ENCODE assay signal across 26 cellular contexts in genomic region chr10:71348850-71349249, GRCh38.
"Had no signal": no experiment of that assay in that cellular context is flagged by ENCODE, and none has a peak within 500 bp of the region (broad histone marks: within the 10 kb centered on the region; RNA-seq: fewer than 3 reads in every experiment).

No MANE protein-coding gene starts in this region.

- H3K27me3 ChIP-seq: body of pancreas, neural progenitor cell, right atrium auricular region, spleen, uterus had no signal

- ATAC-seq: activated CD8-positive, alpha-beta memory T cell treated with anti-CD3 and anti-CD28 coated beads, Interleukin-2, amount 10 ng/mL, durations not matched to agents 7 days and 5 days; activated CD8-positive, alpha-beta T cell treated with anti-CD3 and anti-CD28 coated beads, Interleukin-2, amount 10 ng/mL, durations not matched to agents 7 days and 5 days; activated T-cell treated with anti-CD3 and anti-CD28 coated beads, Interleukin-2, amount 50 U/mL, for 72 hours; body of pancreas; naive thymus-derived CD8-positive, alpha-beta T cell; T-helper 17 cell had no signal

- H3K27ac Mint-ChIP-seq: activated B cell treated with CpG ODN at 0.5 μM for 24 hours; activated CD8-positive, alpha-beta memory T cell treated with anti-CD3 and anti-CD28 coated beads, Interleukin-2, amount 10 ng/mL, durations not matched to agents 7 days and 5 days; activated CD8-positive, alpha-beta T cell treated with anti-CD3 and anti-CD28 coated beads, Interleukin-2, amount 10 ng/mL, durations not matched to agents 7 days and 5 days; activated naive CD8-positive, alpha-beta T cell; activated T-cell treated with anti-CD3 and anti-CD28 coated beads, Interleukin-2, amount 50 U/mL, for 72 hours; memory B cell; neural progenitor cell; T-helper 17 cell had no signal

- H3K36me3 Mint-ChIP-seq: activated CD8-positive, alpha-beta memory T cell treated with anti-CD3 and anti-CD28 coated beads, Interleukin-2, amount 10 ng/mL, durations not matched to agents 7 days and 5 days; activated naive CD8-positive, alpha-beta T cell; neural progenitor cell had no signal

- H3K36me3 ChIP-seq: neural progenitor cell, thoracic aorta, uterus had no signal

- DNase-seq: activated B cell treated with CpG ODN at 0.5 μM for 24 hours; activated CD4-positive, alpha-beta T cell treated with anti-CD3 and anti-CD28 coated beads, Interleukin-2, amount 50 U/mL, for 1 hour; activated CD8-positive, alpha-beta memory T cell treated with anti-CD3 and anti-CD28 coated beads, Interleukin-2, amount 10 ng/mL, durations not matched to agents 7 days and 5 days; activated CD8-positive, alpha-beta T cell treated with anti-CD3 and anti-CD28 coated beads, Interleukin-2, amount 10 ng/mL, durations not matched to agents 7 days and 5 days; activated effector memory CD4-positive, alpha-beta T cell treated with Interleukin-2 at 50 U/mL for 16 hours; activated naive CD4-positive, alpha-beta T cell treated with Interleukin-2 at 50 U/mL for 16 hours; activated T-cell treated with anti-CD3 and anti-CD28 coated beads, Interleukin-2, amount 50 U/mL, for 72 hours; anterior cingulate cortex; body of pancreas; dermis blood vessel endothelial cell; effector CD4-positive, alpha-beta T cell; glutamatergic neuron; kidney; midbrain; naive thymus-derived CD8-positive, alpha-beta T cell; spleen; stimulated activated naive CD4-positive, alpha-beta T cell; T-helper 17 cell; T1000; uterus had no signal

- H3K9me3 Mint-ChIP-seq: activated B cell treated with CpG ODN at 0.5 μM for 24 hours; activated T-cell treated with anti-CD3 and anti-CD28 coated beads, Interleukin-2, amount 50 U/mL, for 72 hours; memory B cell; naive thymus-derived CD8-positive, alpha-beta T cell; neural progenitor cell; type B pancreatic cell had no signal

- H3K4me3 ChIP-seq: body of pancreas, neural progenitor cell, right atrium auricular region, spleen, thoracic aorta, uterus had no signal

- H3K27ac ChIP-seq: body of pancreas, neural progenitor cell, right atrium auricular region, spleen, thoracic aorta, uterus had no signal

- H3K4me1 ChIP-seq: body of pancreas, right atrium auricular region, uterus had no signal

- H3K9ac ChIP-seq: neural progenitor cell had no signal

- H3K4me1 Mint-ChIP-seq: activated B cell treated with CpG ODN at 0.5 μM for 24 hours; activated CD8-positive, alpha-beta memory T cell treated with anti-CD3 and anti-CD28 coated beads, Interleukin-2, amount 10 ng/mL, durations not matched to agents 7 days and 5 days had no signal

- H3K4me2 ChIP-seq: neural progenitor cell had no signal

- H3K27me3 Mint-ChIP-seq: activated B cell treated with CpG ODN at 0.5 μM for 24 hours; activated CD8-positive, alpha-beta memory T cell treated with anti-CD3 and anti-CD28 coated beads, Interleukin-2, amount 10 ng/mL, durations not matched to agents 7 days and 5 days; activated naive CD8-positive, alpha-beta T cell; memory B cell; naive thymus-derived CD8-positive, alpha-beta T cell; T-helper 17 cell; type B pancreatic cell had no signal

- H3K9me3 ChIP-seq: body of pancreas, right atrium auricular region, spleen, thoracic aorta, uterus had no signal

- H3K4me3 Mint-ChIP-seq: activated B cell treated with CpG ODN at 0.5 μM for 24 hours; activated CD8-positive, alpha-beta memory T cell treated with anti-CD3 and anti-CD28 coated beads, Interleukin-2, amount 10 ng/mL, durations not matched to agents 7 days and 5 days; activated CD8-positive, alpha-beta T cell treated with anti-CD3 and anti-CD28 coated beads, Interleukin-2, amount 10 ng/mL, durations not matched to agents 7 days and 5 days; activated naive CD8-positive, alpha-beta T cell; activated T-cell treated with anti-CD3 and anti-CD28 coated beads, Interleukin-2, amount 50 U/mL, for 72 hours; memory B cell; naive thymus-derived CD8-positive, alpha-beta T cell; neural progenitor cell; T-helper 17 cell; type B pancreatic cell had no signal

- H2AFZ ChIP-seq: neural progenitor cell had no signal
